In the genomic region with DNA sequence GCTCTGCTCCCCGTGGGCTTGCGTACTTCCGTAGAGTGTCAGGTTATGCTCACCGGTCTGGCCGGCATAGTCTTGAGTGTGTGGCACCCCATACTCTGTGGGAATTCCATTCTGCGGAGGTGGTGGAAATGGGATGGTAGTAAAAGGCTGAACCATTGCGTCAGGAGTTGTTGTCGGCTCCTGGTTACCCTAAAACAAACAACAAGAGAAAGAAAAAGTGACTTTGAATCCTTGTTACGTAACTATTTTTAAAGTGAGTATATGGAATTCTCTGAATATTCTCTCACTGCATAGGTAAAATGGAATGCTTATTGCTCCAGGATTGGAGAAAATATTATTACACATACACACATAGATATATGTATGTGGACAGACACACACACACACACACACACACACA, we compare ENCODE assay signal across 18 cellular contexts.
DNase-seq lines count a peak whose midpoint lies in the region; ATAC-seq, FAIRE-seq and TF ChIP-seq lines count a peak whose summit lies in the region.
"Had no signal": no experiment of that assay in that cellular context is flagged by ENCODE, and none has a peak within 500 bp of the region (broad histone marks: within the 10 kb centered on the region; RNA-seq: fewer than 3 reads in every experiment).

No MANE protein-coding gene starts in this region.

- peaks cover 19% of the 10 kb centered on the region for H3K4me1 Mint-ChIP-seq in Caco-2 (ENCODE audit: low read depth, unreplicated experiment)
- H3K4me1 Mint-ChIP-seq: GM23338, IgD-negative memory B cell had no signal

- TF ChIP-seq POLR2A in IMR-90 (IDR thresholded peaks at IDR 0.05; ENCODE audit: low read depth, low read length) (no peak), HepG2 (IDR thresholded peaks at IDR 0.05; ENCODE audit: insufficient read depth in 1 of 2, low read depth in 2 of 2, low read length in 2 of 2) (no peak)

- intact Hi-C loops in Caco-2 (cut with micrococcal nuclease; ENCODE audit: unreplicated experiment) = no loop called here
- intact Hi-C loops in IMR-90 (cut with micrococcal nuclease) = no loop called here
- intact Hi-C loops in HepG2 (cut with micrococcal nuclease; ENCODE audit: unreplicated experiment) = no loop called here

- H3K9ac ChIP-seq in IMR-90 (ENCODE audit: low read depth, low read length) (no peak overlapping the region), HepG2 (ENCODE audit: insufficient read depth, low read depth, low read length) (no peak overlapping the region), trophoblast cell (ENCODE audit: low read length) (no peak overlapping the region)

- no peak overlapping the region for H2AK9ac ChIP-seq in IMR-90 (replicated peaks; ENCODE audit: low read depth, low read length, poor library complexity)

- no peak overlapping the region for H3K14ac ChIP-seq in IMR-90 (replicated peaks; ENCODE audit: low read depth, low read length)
- H3K14ac ChIP-seq in trophoblast cell (ENCODE audit: low read length) = no peak overlapping the region

- H3K27me3 ChIP-seq in Caco-2 (replicated peaks; ENCODE audit: control insufficient read depth, insufficient read depth, low read length) (no peaks in the 10 kb centered on the region), IMR-90 (ENCODE audit: control insufficient read depth, insufficient read depth, low read length) (no peaks in the 10 kb centered on the region), HepG2 (ENCODE audit: control insufficient read depth in 1 of 2, insufficient read depth in 2 of 2, low read length in 2 of 2) (no peaks in the 10 kb centered on the region), trophoblast cell (ENCODE audit: insufficient read depth, low read length) (no peaks in the 10 kb centered on the region)

- H3K79me1 ChIP-seq in IMR-90 (ENCODE audit: low read depth in 1 of 2, low read length in 2 of 2) (peaks cover 27 to 73% of the 10 kb centered on the region in 2 experiments), trophoblast cell (ENCODE audit: low read length) (no peaks in the 10 kb centered on the region)

- H4K91ac ChIP-seq in IMR-90 (ENCODE audit: insufficient read depth, low read depth, low read length) (no peak overlapping the region), trophoblast cell (ENCODE audit: low read depth, low read length) (no peak overlapping the region)

- H3K4me3 Mint-ChIP-seq in Caco-2 (ENCODE audit: unreplicated experiment) = no peak overlapping the region
- H3K4me3 Mint-ChIP-seq: CD4-positive, alpha-beta T cell; GM23338; IgD-negative memory B cell had no signal

- no peak overlapping the region for H3K23ac ChIP-seq in IMR-90 (ENCODE audit: low read depth, low read length)
- no peak overlapping the region for H3K23ac ChIP-seq in trophoblast cell (ENCODE audit: low read length)

- dilution Hi-C loops in IMR-90 (cut with HindIII; ENCODE audit: low sequenced_read_pairs, unreplicated experiment) = no loop called here

- H3K36me3 Mint-ChIP-seq in Caco-2 (ENCODE audit: insufficient read depth, unreplicated experiment) = peaks cover 50% of the 10 kb centered on the region
- H3K36me3 Mint-ChIP-seq: IgD-negative memory B cell had no signal

- CTCF ChIA-PET in Caco-2 (lab: Charles Lee) = no interaction called here
- CTCF ChIA-PET in IMR-90 (lab: Yijun Ruan, JAX) = no interaction called here
- CTCF ChIA-PET in HepG2 (lab: Yijun Ruan, JAX; ENCODE audit: low intra/inter-chr PET ratio, low total read pairs) = no interaction called here

- ATAC-seq in IMR-90 (ENCODE audit: low read depth) (no peak), HepG2 (peak; percentile 48; the same call in 2 of the 3 replicates)
- ATAC-seq: A549, GM23338 had no signal

- no peak overlapping the region for H4K12ac ChIP-seq in trophoblast cell (ENCODE audit: low read depth, low read length)

- H4K8ac ChIP-seq in IMR-90 (ENCODE audit: low read depth in 2 of 2, low read length in 2 of 2) = no peak overlapping the region
- H4K8ac ChIP-seq in trophoblast cell (ENCODE audit: low read depth, low read length) = no peak overlapping the region

- no peak overlapping the region for H3K4me3 ChIP-seq in Caco-2 (ENCODE audit: low read depth, low read length)
- no peak overlapping the region for H3K4me3 ChIP-seq in IMR-90 (ENCODE audit: insufficient read depth, low read depth, low read length)
- no peak overlapping the region for H3K4me3 ChIP-seq in HepG2 (replicated peaks in 1 of 3; ENCODE audit: insufficient read depth in 1 of 3, low read depth in 2 of 3, low read length in 3 of 3)
- no peak overlapping the region for H3K4me3 ChIP-seq in trophoblast cell (ENCODE audit: low read depth, low read length)
- H3K4me3 ChIP-seq: A549, GM23338 had no signal

- no peak for TF ChIP-seq RAD21 in IMR-90 (IDR thresholded peaks at IDR 0.05; ENCODE audit: low read length)
- no peak for TF ChIP-seq RAD21 in HepG2 (CRISPR knock-in tag; IDR thresholded peaks at IDR 0.05)

- H3K4ac ChIP-seq in IMR-90 (ENCODE audit: low read depth, low read length) (no peak overlapping the region), trophoblast cell (ENCODE audit: low read depth, low read length) (no peak overlapping the region)

- WGBS in IMR-90 (ENCODE audit: extremely low coverage in 2 of 2, insufficient read length in 1 of 2), 2 experiments = no CpG with 5 or more reads among the region's 9 CpGs
- 77% methylated on average over 9 of the region's 9 CpGs for WGBS in HepG2 (ENCODE audit: low lambda C conversion rate)
- WGBS in trophoblast cell (ENCODE audit: extremely low coverage, insufficient coverage, insufficient read length) = no CpG with 5 or more reads among the region's 9 CpGs

- H2BK5ac ChIP-seq in IMR-90 (ENCODE audit: low read depth, low read length, poor library complexity, severe bottlenecking) (no peak overlapping the region), trophoblast cell (ENCODE audit: low read depth, low read length, poor library complexity) (no peak overlapping the region)

- H3K27me3 Mint-ChIP-seq in Caco-2 (ENCODE audit: insufficient read depth, unreplicated experiment) = no peaks in the 10 kb centered on the region
- H3K27me3 Mint-ChIP-seq: CD4-positive, alpha-beta T cell had no signal

- no peak overlapping the region for H2BK12ac ChIP-seq in trophoblast cell (ENCODE audit: low read length)

- peaks cover 41% of the 10 kb centered on the region for H4K20me1 ChIP-seq in IMR-90 (ENCODE audit: insufficient read depth, low read length)
- H4K20me1 ChIP-seq in HepG2 (ENCODE audit: insufficient read depth, low read length) = no peaks in the 10 kb centered on the region

- no peak overlapping the region for H3K56ac ChIP-seq in IMR-90 (ENCODE audit: extremely low read depth, insufficient read depth, low read length)

- no peak overlapping the region for H4K5ac ChIP-seq in IMR-90 (ENCODE audit: low read depth, low read length)

- TF ChIP-seq CTCF in Caco-2 (IDR thresholded peaks at IDR 0.05; ENCODE audit: insufficient read depth in 1 of 2, low read depth in 1 of 2, low read length in 1 of 2, severe bottlenecking in 1 of 2, unreplicated experiment in 1 of 2) = no peak
- TF ChIP-seq CTCF in IMR-90 (conservative IDR thresholded peaks at IDR 0.05; ENCODE audit: low read depth, low read length) = no peak
- no peak for TF ChIP-seq CTCF in HepG2 (CRISPR knock-in tag; IDR thresholded peaks at IDR 0.05)

- peak overlapping the region; percentile 18 for H3K27ac Mint-ChIP-seq in Caco-2 (ENCODE audit: unreplicated experiment)
- H3K27ac Mint-ChIP-seq: CD4-positive, alpha-beta T cell; GM23338; IgD-negative memory B cell had no signal

- H3K79me2 ChIP-seq in HepG2 (ENCODE audit: insufficient read depth, low read length) (no peaks in the 10 kb centered on the region), trophoblast cell (ENCODE audit: control insufficient read depth, insufficient read depth, low read length, poor library complexity) (no peaks in the 10 kb centered on the region)

- TF ChIP-seq EP300 in HepG2 (IDR thresholded peaks at IDR 0.05; ENCODE audit: low read depth in 2 of 2, low read length in 2 of 2) (no peak), HepG2 (CRISPR knock-in tag; IDR thresholded peaks at IDR 0.05; ENCODE audit: borderline replicate concordance) (no peak)

- 0 out of 2 replicates have a peak, but pooled peaks cover 6% of the 10 kb centered on the region for H3K4me1 ChIP-seq in Caco-2
- H3K4me1 ChIP-seq in IMR-90 (ENCODE audit: control insufficient read depth, insufficient read depth, low read length) = peaks cover 1% of the 10 kb centered on the region; the same call in 1 of the 2 replicates
- peaks cover 25% of the 10 kb centered on the region for H3K4me1 ChIP-seq in HepG2 (ENCODE audit: insufficient read depth, low read length)
- no peaks in the 10 kb centered on the region for H3K4me1 ChIP-seq in trophoblast cell (ENCODE audit: control insufficient read depth in 1 of 2, insufficient read depth in 2 of 2, low read length in 2 of 2)
- H3K4me1 ChIP-seq: A549 had no signal

- no peak overlapping the region for H2AK5ac ChIP-seq in IMR-90 (ENCODE audit: low read depth, low read length)
- no peak overlapping the region for H2AK5ac ChIP-seq in trophoblast cell (ENCODE audit: low read length)

- H3K9me3 ChIP-seq in Caco-2 = no peaks in the 10 kb centered on the region
- H3K9me3 ChIP-seq in IMR-90 (ENCODE audit: control insufficient read depth, insufficient read depth, low read length) = peaks cover 3% of the 10 kb centered on the region
- H3K9me3 ChIP-seq in HepG2 (ENCODE audit: low read length) = no peaks in the 10 kb centered on the region
- H3K9me3 ChIP-seq in trophoblast cell (ENCODE audit: insufficient read depth, low read depth, low read length) = no peaks in the 10 kb centered on the region

- H2AFZ ChIP-seq in IMR-90 (replicated peaks; ENCODE audit: low read length, poor library complexity) = no peak overlapping the region
- no peak overlapping the region for H2AFZ ChIP-seq in HepG2 (ENCODE audit: low read length)
- H2AFZ ChIP-seq in trophoblast cell (ENCODE audit: insufficient read depth, low read length, poor library complexity) = no peak overlapping the region
- H2AFZ ChIP-seq: GM23338 had no signal

- H3K36me3 ChIP-seq in Caco-2 (ENCODE audit: control insufficient read depth, insufficient read depth, low read length) = no peaks in the 10 kb centered on the region; the same call in 1 of the 2 replicates
- peaks cover 23% of the 10 kb centered on the region for H3K36me3 ChIP-seq in IMR-90 (ENCODE audit: control insufficient read depth, insufficient read depth, low read length)
- peaks cover 7% of the 10 kb centered on the region in 2 experiments; a peak in 4 of 5 replicates for H3K36me3 ChIP-seq in HepG2 (replicated peaks in 1 of 2; ENCODE audit: control insufficient read depth in 1 of 2, insufficient read depth in 2 of 2, low read length in 2 of 2)
- peaks cover 8 to 11% of the 10 kb centered on the region in 2 experiments for H3K36me3 ChIP-seq in trophoblast cell (ENCODE audit: control insufficient read depth in 1 of 2, insufficient read depth in 2 of 2, low read length in 2 of 2)

- in situ Hi-C loops in IMR-90 (cut with MboI; ENCODE audit: low sequenced_read_pairs) (no loop called here), HepG2 (cut with HindIII; ENCODE audit: extremely low pct_ligation_motif_present, low pct_unique_long_range_greater_than_20kb) (no loop called here)

- H3K4me2 ChIP-seq in IMR-90 (ENCODE audit: low read depth, low read length) = no peak overlapping the region
- H3K4me2 ChIP-seq in HepG2 (ENCODE audit: low read depth, low read length) = no peak overlapping the region; the same call in 1 of the 2 replicates
- H3K4me2 ChIP-seq in trophoblast cell (ENCODE audit: low read length) = no peak overlapping the region
- H3K4me2 ChIP-seq: A549, GM23338 had no signal

- H2BK120ac ChIP-seq in IMR-90 (ENCODE audit: low read depth, low read length) (no peak overlapping the region), trophoblast cell (ENCODE audit: insufficient read depth, low read length, poor library complexity) (no peak overlapping the region)

- H2BK15ac ChIP-seq in IMR-90 (ENCODE audit: low read depth, low read length) = no peak overlapping the region

- H3K27ac ChIP-seq in IMR-90 (ENCODE audit: insufficient read depth, low read length) (no peak overlapping the region), HepG2 (ENCODE audit: extremely low read length, insufficient read depth, low read length) (peak overlapping the region; percentile 54), trophoblast cell (ENCODE audit: low read depth, low read length) (no peak overlapping the region)
- H3K27ac ChIP-seq: 22Rv1, A549, C4-2B had no signal

- peaks cover 6% of the 10 kb centered on the region for H3K9me1 ChIP-seq in IMR-90 (ENCODE audit: insufficient read depth, low read length)

- H3K9me3 Mint-ChIP-seq in Caco-2 (ENCODE audit: unreplicated experiment) = no peaks in the 10 kb centered on the region
- H3K9me3 Mint-ChIP-seq: CD4-positive, alpha-beta T cell; GM23338 had no signal

- peak in 1 of 2 experiments; percentile 38 for DNase-seq in Caco-2
- no peak for DNase-seq in IMR-90
- DNase-seq in HepG2 (ENCODE audit: low spot score) = peak; percentile 70
- DNase-seq in trophoblast cell = peak; percentile 70 to 88
- DNase-seq in DMS53 (lab: John Stamatoyannopoulos, UW) = no peak
- DNase-seq in NCI-H2107 treated with DMSO at 0.1 percent for 48 hours (lab: John Stamatoyannopoulos, UW; ENCODE audit: unreplicated experiment) = no peak
- DNase-seq in stimulated activated naive CD4-positive, alpha-beta T cell (lab: John Stamatoyannopoulos, UW) = no peak
- DNase-seq: AML-193; CD4-positive, alpha-beta T cell; DMS153; DMS79 treated with DMSO at 0.1 percent for 48 hours; GF-D8; H7 had no signal

- no peak overlapping the region for H3K18ac ChIP-seq in IMR-90 (ENCODE audit: low read depth, low read length)
- H3K18ac ChIP-seq in trophoblast cell (ENCODE audit: low read length) = no peak overlapping the region

- no peak overlapping the region for H2BK20ac ChIP-seq in IMR-90 (ENCODE audit: low read depth, low read length)

- POLR2A ChIA-PET in Caco-2 (lab: Charles Lee) (no interaction called here), IMR-90 (lab: Charles Lee; ENCODE audit: unreplicated experiment) (no interaction called here), HepG2 (lab: Yijun Ruan, JAX) (no interaction called here)

- peak; percentile 18 for FAIRE-seq in HepG2 (lab: Jason Lieb, UNC)
- FAIRE-seq: A549 had no signal

- BruUV-seq in Caco-2 (replicated peaks; lab: Mats Ljungman, UMichigan) = no TSS peak
- BruUV-seq in IMR-90 (replicated peaks; lab: Mats Ljungman, UMichigan) = no TSS peak
- no TSS peak for BruUV-seq in HepG2 (replicated peaks; lab: Mats Ljungman, UMichigan)

Comparison
In these comparisons a context has a peak if more than half of its experiments do, and no peak if none do; other contexts are left out.
1. DNase-seq: peak in HepG2 (single experiment) and trophoblast cell (2 of 2); none in IMR-90 (single experiment), DMS53 (single experiment), NCI-H2107 treated with DMSO at 0.1 percent for 48 hours (single experiment) and stimulated activated naive CD4-positive, alpha-beta T cell (0 of 6).